In genomic region chr12:131102493-131102931, GRCh38 we compare ENCODE assay signal across 2 cellular contexts.
TF ChIP-seq lines count a peak whose summit lies in the region.

No MANE protein-coding gene starts in this region.

TF ChIP-seq in HepG2, 621 proteins besides CTCF, POLR2A, EP300 and RAD21:
- no peak for TF ChIP-seq ZNF432 (CRISPR knock-in tag; IDR thresholded peaks at IDR 0.05; ENCODE audit: borderline replicate concordance)
- TF ChIP-seq ZNF253 (CRISPR knock-in tag; IDR thresholded peaks at IDR 0.05; ENCODE audit: borderline replicate concordance) = no peak
- no peak for TF ChIP-seq THAP8 (CRISPR knock-in tag; IDR thresholded peaks at IDR 0.05; ENCODE audit: borderline replicate concordance)
- no peak for TF ChIP-seq SCMH1 (CRISPR knock-in tag; IDR thresholded peaks at IDR 0.05; ENCODE audit: borderline replicate concordance)
- no peak for TF ChIP-seq ZNF234 (CRISPR knock-in tag; conservative IDR thresholded peaks at IDR 0.05)
- no peak for TF ChIP-seq ZNF296 (CRISPR knock-in tag; conservative IDR thresholded peaks at IDR 0.05)
- no peak for TF ChIP-seq ZNF713 (CRISPR knock-in tag; IDR thresholded peaks at IDR 0.05)
- no peak for TF ChIP-seq E2F2 (CRISPR knock-in tag; IDR thresholded peaks at IDR 0.05; ENCODE audit: borderline replicate concordance)
- TF ChIP-seq ARNTL (CRISPR knock-in tag; IDR thresholded peaks at IDR 0.05) = no peak
- no peak for TF ChIP-seq FOXA3 (CRISPR knock-in tag; IDR thresholded peaks at IDR 0.05)
- no peak for TF ChIP-seq ZSCAN20 (CRISPR knock-in tag; IDR thresholded peaks at IDR 0.05; ENCODE audit: borderline replicate concordance)
- no peak for TF ChIP-seq ZBTB37 (CRISPR knock-in tag; IDR thresholded peaks at IDR 0.05)
- no peak for TF ChIP-seq IKZF1 (IDR thresholded peaks at IDR 0.05)
- TF ChIP-seq RAD51 (IDR thresholded peaks at IDR 0.05; ENCODE audit: borderline replicate concordance) = no peak
- TF ChIP-seq POLR2AphosphoS5 (IDR thresholded peaks at IDR 0.05; ENCODE audit: low read depth, low read length) = no peak
TF ChIP-seq in HepG2: peak in this region for 0.

TF ChIP-seq in K562, 482 proteins besides CTCF, POLR2A, EP300 and RAD21:
- TF ChIP-seq NR2C1 (IDR thresholded peaks at IDR 0.05) = no peak
- TF ChIP-seq NR2C1 (tag; IDR thresholded peaks at IDR 0.05) = peak; percentile 52
- TF ChIP-seq CTBP1 (IDR thresholded peaks at IDR 0.05; ENCODE audit: borderline replicate concordance) = no peak
- no peak for TF ChIP-seq HNRNPUL1 (IDR thresholded peaks at IDR 0.05; ENCODE audit: low read length)
- no peak for TF ChIP-seq MXI1 (IDR thresholded peaks at IDR 0.05; ENCODE audit: low read depth, low read length)
